ENCODE assay signal across 8 cellular contexts in the genomic region with DNA sequence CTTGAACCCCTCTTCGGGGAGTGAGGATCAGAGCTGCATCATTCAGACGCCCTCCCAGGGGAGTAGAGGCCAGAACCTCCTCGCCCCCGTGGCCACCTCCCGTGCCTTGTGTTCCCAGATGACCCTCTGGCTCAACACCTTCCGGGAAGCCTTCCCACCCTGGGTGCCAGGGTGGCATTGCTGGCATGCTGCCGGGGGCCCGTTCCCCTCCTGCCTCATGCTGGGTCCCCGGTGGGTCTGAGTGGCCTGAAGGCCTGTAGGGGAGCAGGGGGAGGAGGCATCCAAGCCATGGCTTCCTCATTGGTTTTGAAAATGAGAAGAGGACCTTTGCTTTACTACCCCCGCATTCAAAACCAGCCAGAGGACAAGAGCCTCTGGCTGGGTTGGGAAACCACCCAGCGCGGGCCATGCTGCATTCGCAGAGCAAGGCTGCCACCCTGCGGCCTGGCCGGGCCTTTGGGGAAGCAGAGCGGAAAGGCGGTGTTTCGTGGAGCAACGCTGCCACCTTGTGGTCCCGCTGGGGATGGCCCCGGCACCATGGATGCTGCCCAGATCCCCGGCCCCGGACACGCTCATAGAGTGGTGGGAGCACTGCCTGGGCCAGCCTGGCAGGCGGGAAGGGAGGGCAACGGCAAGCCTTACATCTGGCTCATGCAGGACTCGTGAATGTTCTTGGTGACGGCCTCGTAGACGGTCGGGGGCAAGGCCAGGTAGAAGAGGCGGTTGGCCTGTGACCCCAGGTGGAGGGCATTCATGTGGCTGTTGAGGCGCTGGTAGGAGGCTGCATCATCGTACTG. TPM values are rescaled to one million over a fixed set of nuclear protein-coding genes. Genes with fewer than 3 reads are reported as not detected.
DNase-seq lines count a peak whose midpoint lies in the region; ATAC-seq and TF ChIP-seq lines count a peak whose summit lies in the region.

No MANE protein-coding gene starts in this region.

- intact Hi-C loops in testis (cut with DNase I; ENCODE audit: low total_unique reads), result no loop called here

- WGBS in testis, 2 donors, result 34% methylated on average over 27 of the region's 34 CpGs; no CpG with 5 or more reads in 1 of the 2 donors

- H3F3A ChIP-seq in GM23338 (replicated peaks; ENCODE audit: low read depth), result no peaks in the 10 kb centered on the region

- H3K36me3 ChIP-seq in GM23338 (ENCODE audit: insufficient read depth) (no peaks in the 10 kb centered on the region; the same call in 1 of the 2 replicates), testis (ENCODE audit: low read depth, missing control alignments) (no peaks in the 10 kb centered on the region)

- H3K9me2 ChIP-seq in GM23338 (ENCODE audit: insufficient read depth), result no peaks in the 10 kb centered on the region

- no peaks in the 10 kb centered on the region for H3K79me2 ChIP-seq in GM23338 (replicated peaks; ENCODE audit: insufficient read depth)

- H3K4me3 ChIP-seq in GM23338 (no peak overlapping the region), fibroblast of the aortic adventitia (ENCODE audit: low read depth, low read length) (no peak overlapping the region), testis (no peak overlapping the region)

- H3K4me1 Mint-ChIP-seq in GM23338, result no peaks in the 10 kb centered on the region

- H2AFZ ChIP-seq in GM23338, result no peak overlapping the region

- no peaks in the 10 kb centered on the region for H3K27me3 ChIP-seq in GM23338 (ENCODE audit: insufficient read depth)
- no peaks in the 10 kb centered on the region for H3K27me3 ChIP-seq in testis

- TF ChIP-seq CTCF in GM23338 (conservative IDR thresholded peaks at IDR 0.05; ENCODE audit: low read depth in 2 of 2), result peak; percentile 77 to 98
- TF ChIP-seq CTCF in fibroblast of the aortic adventitia (IDR thresholded peaks at IDR 0.05; ENCODE audit: insufficient read depth, low read length), result peak; percentile 95
- TF ChIP-seq CTCF in testis (IDR thresholded peaks at IDR 0.05), result peak; percentile 72 to 97 (median 96)

- H3K27ac ChIP-seq in GM23338 (ENCODE audit: low read depth), result no peak overlapping the region
- H3K27ac ChIP-seq in testis, result no peak overlapping the region

- no peak overlapping the region for H3K4me2 ChIP-seq in GM23338

- H3K9me3 ChIP-seq in testis, result no peaks in the 10 kb centered on the region

- H3K36me3 Mint-ChIP-seq in GM23338 (ENCODE audit: low read depth), result peaks cover 29% of the 10 kb centered on the region

- H3K4me3 Mint-ChIP-seq in GM23338, result no peak overlapping the region

- H3K9me3 Mint-ChIP-seq in GM23338, result no peaks in the 10 kb centered on the region

- H3K4me1 ChIP-seq in GM23338 (ENCODE audit: insufficient read depth) (no peaks in the 10 kb centered on the region), testis (no peaks in the 10 kb centered on the region)

- TF ChIP-seq POLR2A in Raji (IDR thresholded peaks at IDR 0.05; ENCODE audit: insufficient read depth, low read depth, low read length) (peak; percentile 33; the same call in 1 of the 2 replicates), testis (IDR thresholded peaks at IDR 0.05) (no peak)

- H4K20me1 ChIP-seq in GM23338 (replicated peaks; ENCODE audit: insufficient read depth), result no peaks in the 10 kb centered on the region

- peaks cover 17% of the 10 kb centered on the region for H3K27me3 Mint-ChIP-seq in GM23338 (ENCODE audit: insufficient read depth, low read depth, poor library complexity)

- H3K27ac Mint-ChIP-seq in GM23338, result no peak overlapping the region

- peak; percentile 94 for ATAC-seq in GM23338

- DNase-seq in EL (peak; percentile 74), GM23338 (ENCODE audit: low spot score) (peak; percentile 83), LoVo (ENCODE audit: low spot score) (peak; percentile 67), fibroblast of the aortic adventitia (ENCODE audit: low read depth) (peak; percentile 84), occipital lobe (lab: John Stamatoyannopoulos, UW) (peak; percentile 50), testis (peak; percentile 85)
- DNase-seq in activated T-helper 1 cell treated with anti-CD3 and anti-CD28 coated beads, Interleukin-2, amount 50 U/mL, for 16 hours (ENCODE audit: low read depth in 1 of 2, low spot score in 1 of 2), result peak; percentile 73 to 88

RNA-seq across cellular contexts. Expression of a gene that starts 11.9 kb away (rescaled TPM):
- total RNA-seq in GM23338 (2014; rRNA removed; shearing (Covaris generic)), result 66.2 and 66.7 TPM in 2 replicates
- polyA plus RNA-seq in GM23338 (2016; fragmentation: Nextera tagmentation; extraction: Ambion mirVana), result 14.3 and 14.4 TPM in 2 replicates
- 45.5 and 126 TPM in 2 replicates for total RNA-seq in fibroblast of the aortic adventitia (ENCODE audit: low replicate concordance)
- 17.3 TPM for total RNA-seq in occipital lobe
- 100 to 1,000 TPM; 263 to 419 TPM for total RNA-seq in testis
- 206 TPM for polyA plus RNA-seq in testis (ENCODE audit: insufficient read depth, low read depth, low replicate concordance)

RNA-seq across cellular contexts. Expression of a gene that starts 12.7 kb away (rescaled TPM):
- 13.5 and 14.9 TPM in 2 replicates for total RNA-seq in GM23338 (2014; rRNA removed; shearing (Covaris generic))
- polyA plus RNA-seq in GM23338 (2016; fragmentation: Nextera tagmentation; extraction: Ambion mirVana), result 11.5 and 12.6 TPM in 2 replicates
- total RNA-seq in fibroblast of the aortic adventitia (ENCODE audit: low replicate concordance), result 17.1 and 37.2 TPM in 2 replicates
- 5.5 TPM for total RNA-seq in occipital lobe
- 10 to 100 TPM; 28.1 to 38.7 TPM for total RNA-seq in testis
- 27.9 TPM for polyA plus RNA-seq in testis (ENCODE audit: insufficient read depth, low read depth, low replicate concordance)

RNA-seq across cellular contexts. Expression of a gene that starts 18.7 kb away (rescaled TPM):
- total RNA-seq in GM23338 (2014; rRNA removed; shearing (Covaris generic)), result 14.0 and 16.5 TPM in 2 replicates
- polyA plus RNA-seq in GM23338 (2016; fragmentation: Nextera tagmentation; extraction: Ambion mirVana), result 11.8 and 12.0 TPM in 2 replicates
- total RNA-seq in fibroblast of the aortic adventitia (ENCODE audit: low replicate concordance), result 16.9 and 20.0 TPM in 2 replicates
- 8.1 TPM for total RNA-seq in occipital lobe
- total RNA-seq in testis, result 10 to 100 TPM; 24.7 to 41.1 TPM
- 24.0 TPM for polyA plus RNA-seq in testis (ENCODE audit: insufficient read depth, low read depth, low replicate concordance)

RNA-seq across cellular contexts. Expression of a gene that starts 44.3 kb away (rescaled TPM):
- total RNA-seq in GM23338 (2014; rRNA removed; shearing (Covaris generic)), result 9.5 and 17.6 TPM in 2 replicates
- 7.3 and 7.6 TPM in 2 replicates for polyA plus RNA-seq in GM23338 (2016; fragmentation: Nextera tagmentation; extraction: Ambion mirVana)
- 23.9 and 28.6 TPM in 2 replicates for total RNA-seq in fibroblast of the aortic adventitia (ENCODE audit: low replicate concordance)
- 3.4 TPM for total RNA-seq in occipital lobe
- 10 to 100 TPM; 25.0 to 26.5 TPM for total RNA-seq in testis
- 22.4 TPM for polyA plus RNA-seq in testis (ENCODE audit: insufficient read depth, low read depth, low replicate concordance)

RNA-seq across cellular contexts. Expression of a gene that starts 48.3 kb away (rescaled TPM):
- 39.0 and 43.7 TPM in 2 replicates for total RNA-seq in GM23338 (2014; rRNA removed; shearing (Covaris generic))
- polyA plus RNA-seq in GM23338 (2016; fragmentation: Nextera tagmentation; extraction: Ambion mirVana), result 15.2 and 15.6 TPM in 2 replicates
- 10.9 and 35.0 TPM in 2 replicates for total RNA-seq in fibroblast of the aortic adventitia (ENCODE audit: low replicate concordance)
- total RNA-seq in occipital lobe, result 33.7 TPM
- 10 to 100 TPM; 16.8 to 18.9 TPM for total RNA-seq in testis
- polyA plus RNA-seq in testis (ENCODE audit: insufficient read depth, low read depth, low replicate concordance), result 13.3 TPM
